12 cellular contexts compared by ENCODE assay signal in genomic region chr2:199309411-199309810, GRCh38.
"Had no signal": no experiment of that assay in that cellular context is flagged by ENCODE, and none has a peak within 500 bp of the region (broad histone marks: within the 10 kb centered on the region; RNA-seq: fewer than 3 reads in every experiment).

No MANE protein-coding gene starts in this region.

- DNase-seq: activated B cell treated with CpG ODN at 0.5 μM for 24 hours; activated CD4-positive, alpha-beta T cell treated with anti-CD3 and anti-CD28 coated beads, Interleukin-2, amount 10 ng/mL, durations not matched to agents 7 days and 5 days; activated CD8-positive, alpha-beta memory T cell treated with anti-CD3 and anti-CD28 coated beads for 24 hours; activated naive CD4-positive, alpha-beta T cell treated with anti-CD3 and anti-CD28 coated beads, Interleukin-2, amount 50 U/mL, for 16 hours; body of pancreas; cortex of kidney; effector CD8-positive, alpha-beta T cell; left lung; sigmoid colon; stimulated activated CD4-positive, alpha-beta T cell treated with anti-CD3 and anti-CD28 coated beads, Interleukin-4, amount 100 ng/mL, for 1 hour; stimulated activated CD8-positive, alpha-beta memory T cell treated with anti-CD3 and anti-CD28 coated beads, Interleukin-4, amount 100 ng/mL, for 48 hours; upper lobe of right lung had no signal

- H3K4me3 ChIP-seq: body of pancreas, left lung, sigmoid colon, upper lobe of right lung had no signal
